In genomic region chr5:143170977-143171376, GRCh38 we compare ENCODE assay signal across 27 cellular contexts.
"Had no signal": no experiment of that assay in that cellular context is flagged by ENCODE, and none has a peak within 500 bp of the region (broad histone marks: within the 10 kb centered on the region; RNA-seq: fewer than 3 reads in every experiment).

No MANE protein-coding gene starts in this region.

- H3K9me3 ChIP-seq: esophagus squamous epithelium, heart right ventricle, left lung, mucosa of descending colon, neutrophil, pancreas, stomach, thyroid gland had no signal

- H3K36me3 ChIP-seq: pancreas, thyroid gland had no signal

- H3K27ac ChIP-seq: esophagus squamous epithelium, heart right ventricle, left lung, neutrophil, pancreas, stomach, thyroid gland had no signal

- H3K27me3 ChIP-seq: esophagus squamous epithelium, heart right ventricle, left lung, neutrophil, pancreas, stomach, thyroid gland had no signal

- FAIRE-seq: endometrium, islet of Langerhans, pancreas had no signal

- ATAC-seq: effector memory CD8-positive, alpha-beta T cell; heart right ventricle; left cardiac atrium; left lung; mucosa of descending colon; natural killer cell treated with Interleukin-12 subunit alpha and Interleukin-12 subunit beta and Interleukin-15 and Interleukin-18, amount 100 ng/mL, for 72 hours; pancreas; sciatic nerve had no signal

- DNase-seq: cortex of kidney; effector memory CD8-positive, alpha-beta T cell; erythroblast; esophagus squamous epithelium; foreskin melanocyte; glutamatergic neuron; heart right ventricle; hippocampal formation; left cardiac atrium; left lung; mesenchymal stem cell; mucosa of descending colon; naive B cell; pancreas; stimulated activated CD4-positive, alpha-beta T cell treated with anti-CD3 and anti-CD28 coated beads, Interleukin-12 subunit alpha, Interleukin-12 subunit beta, amount 100 ng/mL, for 4 hours; stimulated activated CD4-positive, alpha-beta T cell treated with anti-CD3 and anti-CD28 coated beads, Interleukin-1b, Interleukin-23, amount 100 ng/mL, for 48 hours; stimulated activated CD4-positive, alpha-beta T cell treated with anti-CD3 and anti-CD28 coated beads, Interleukin-4, amount 100 ng/mL, for 1 hour; stimulated activated CD8-positive, alpha-beta memory T cell treated with anti-CD3 and anti-CD28 coated beads, Interleukin-4, amount 100 ng/mL, for 48 hours; stimulated activated naive CD4-positive, alpha-beta T cell treated with Interleukin-2 at 50 U/mL for 16 hours; stomach; thyroid gland had no signal

- H3K4me3 ChIP-seq: esophagus squamous epithelium, heart right ventricle, left lung, mucosa of descending colon, pancreas, smooth muscle cell, stomach, thyroid gland had no signal

- H3K4me2 ChIP-seq: smooth muscle cell had no signal

- H3K4me1 ChIP-seq: esophagus squamous epithelium had no signal
